ENCODE assay signal across 24 cellular contexts in the genomic region with DNA sequence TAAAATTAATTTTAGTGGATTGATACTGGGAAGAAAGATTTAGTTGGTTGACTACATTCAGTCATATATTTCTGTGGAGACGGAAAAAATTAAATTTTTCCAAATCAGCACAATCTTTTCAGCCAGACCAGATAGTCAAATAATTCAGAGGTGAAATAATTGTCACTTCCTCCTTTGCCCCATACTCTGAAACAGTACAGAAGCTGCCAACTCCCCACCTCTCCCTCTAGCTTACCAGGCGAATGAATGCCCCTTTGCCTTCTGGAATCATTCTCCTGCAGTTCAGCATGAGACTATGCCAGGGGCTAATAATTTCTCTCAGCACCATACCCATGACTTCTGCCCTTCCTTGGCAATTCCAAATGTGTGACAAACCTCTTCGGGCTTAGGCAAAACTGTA. TPM values are rescaled to one million over a fixed set of nuclear protein-coding genes. Genes with fewer than 3 reads are reported as not detected.
"Had no signal": no experiment of that assay in that cellular context is flagged by ENCODE, and none has a peak within 500 bp of the region (broad histone marks: within the 10 kb centered on the region; RNA-seq: fewer than 3 reads in every experiment).

No MANE protein-coding gene starts in this region.

- H3K9me3 ChIP-seq: esophagus muscularis mucosa, left lung, mucosa of descending colon, neutrophil, upper lobe of right lung had no signal

- H3K4me1 ChIP-seq: left lung had no signal

- H3K27ac Mint-ChIP-seq: activated CD4-positive, alpha-beta memory T cell treated with anti-CD3 and anti-CD28 coated beads for 36 hours; activated naive CD8-positive, alpha-beta T cell; activated T-cell treated with anti-CD3 and anti-CD28 coated beads, Interleukin-2, amount 50 U/mL, for 24 hours; naive thymus-derived CD8-positive, alpha-beta T cell; stimulated activated naive CD8-positive, alpha-beta T cell treated with anti-CD3 and anti-CD28 coated beads, Interleukin-15, Interleukin-2, amounts not matched to agents 100 ng/mL and 50 ng/mL, for 24 hours had no signal

- H3K36me3 ChIP-seq: brain microvascular endothelial cell, esophagus muscularis mucosa, left lung, neutrophil, upper lobe of right lung had no signal

- H3K36me3 Mint-ChIP-seq: activated CD4-positive, alpha-beta memory T cell treated with anti-CD3 and anti-CD28 coated beads for 36 hours; activated naive CD8-positive, alpha-beta T cell; naive thymus-derived CD8-positive, alpha-beta T cell had no signal

- H3K27me3 ChIP-seq: brain microvascular endothelial cell had no signal

- H3K4me3 ChIP-seq: esophagus muscularis mucosa, left lung, mucosa of descending colon, upper lobe of right lung had no signal

- DNase-seq: activated CD4-positive, alpha-beta memory T cell treated with anti-CD3 and anti-CD28 coated beads for 36 hours; activated CD4-positive, alpha-beta T cell treated with anti-CD3 and anti-CD28 coated beads for 1 hour; activated gamma-delta T cell treated with Interleukin-2 at 50 U/mL for 16 hours; activated T-cell treated with anti-CD3 and anti-CD28 coated beads, Interleukin-2, amount 50 U/mL, for 24 hours; amygdala; brain microvascular endothelial cell; cortex of kidney; effector CD4-positive, alpha-beta T cell; hippocampal formation; kidney; left lung; mucosa of descending colon; naive thymus-derived CD8-positive, alpha-beta T cell; posterior cingulate gyrus; retina; small intestine; stimulated activated CD4-positive, alpha-beta T cell treated with anti-CD3 and anti-CD28 coated beads, Interleukin-4, amount 100 ng/mL, for 24 hours; T-helper 1 cell; upper lobe of right lung had no signal

- H3K9me3 Mint-ChIP-seq: activated CD4-positive, alpha-beta memory T cell treated with anti-CD3 and anti-CD28 coated beads for 36 hours; activated T-cell treated with anti-CD3 and anti-CD28 coated beads, Interleukin-2, amount 50 U/mL, for 24 hours; central memory CD8-positive, alpha-beta T cell; stimulated activated naive CD8-positive, alpha-beta T cell treated with anti-CD3 and anti-CD28 coated beads, Interleukin-15, Interleukin-2, amounts not matched to agents 100 ng/mL and 50 ng/mL, for 24 hours had no signal

- H3K27ac ChIP-seq: brain microvascular endothelial cell, esophagus muscularis mucosa, left lung, neutrophil, upper lobe of right lung had no signal

- H3K4me3 Mint-ChIP-seq: activated CD4-positive, alpha-beta memory T cell treated with anti-CD3 and anti-CD28 coated beads for 36 hours; activated naive CD8-positive, alpha-beta T cell; activated T-cell treated with anti-CD3 and anti-CD28 coated beads, Interleukin-2, amount 50 U/mL, for 24 hours; central memory CD8-positive, alpha-beta T cell; naive thymus-derived CD8-positive, alpha-beta T cell; stimulated activated naive CD8-positive, alpha-beta T cell treated with anti-CD3 and anti-CD28 coated beads, Interleukin-15, Interleukin-2, amounts not matched to agents 100 ng/mL and 50 ng/mL, for 24 hours had no signal

- ATAC-seq: left lung; mucosa of descending colon; naive thymus-derived CD8-positive, alpha-beta T cell; upper lobe of right lung had no signal

- H3K4me1 Mint-ChIP-seq: central memory CD8-positive, alpha-beta T cell had no signal

RNA-seq across cellular contexts. Expression of a gene that starts 43.5 kb away (rescaled TPM):
- total RNA-seq: activated CD4-positive, alpha-beta memory T cell treated with anti-CD3 and anti-CD28 coated beads for 36 hours had no signal
